29 cellular contexts compared by ENCODE assay signal in the genomic region with DNA sequence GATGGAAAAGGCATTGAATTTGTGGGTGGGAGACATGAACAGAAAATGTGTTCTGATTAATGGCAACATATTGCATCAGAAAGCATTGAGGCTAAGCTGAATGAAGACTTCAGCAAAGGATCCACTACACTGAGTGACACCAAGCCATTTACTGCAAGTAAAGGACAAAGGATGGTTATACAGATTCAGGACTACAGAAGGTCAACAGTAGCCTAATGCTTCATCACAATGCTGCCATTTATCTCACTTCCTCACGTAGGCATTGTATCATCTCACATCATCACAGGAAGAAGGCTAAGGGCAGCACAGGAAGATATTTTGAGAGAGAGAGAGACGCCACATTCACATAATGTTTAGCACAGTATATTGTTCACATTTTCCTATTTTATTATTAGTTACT.
"Had no signal": no experiment of that assay in that cellular context is flagged by ENCODE, and none has a peak within 500 bp of the region (broad histone marks: within the 10 kb centered on the region; RNA-seq: fewer than 3 reads in every experiment).

No MANE protein-coding gene starts in this region.

- H3K4me3 ChIP-seq: neural progenitor cell, ovary, psoas muscle, right lobe of liver, sigmoid colon, stomach, thoracic aorta, thyroid gland, tibial nerve, upper lobe of left lung, uterus had no signal

- H3K36me3 ChIP-seq: neural progenitor cell, ovary, right lobe of liver, sigmoid colon, stomach, thoracic aorta, thyroid gland, tibial nerve, upper lobe of left lung, uterus had no signal

- H3K4me1 ChIP-seq: neural progenitor cell, parathyroid adenoma, psoas muscle, right lobe of liver, sigmoid colon, stomach, thyroid gland, upper lobe of left lung, uterus had no signal

- H3K4me2 ChIP-seq: neural progenitor cell had no signal

- H3K27me3 Mint-ChIP-seq: naive thymus-derived CD8-positive, alpha-beta T cell; natural killer cell treated with Interleukin-12 subunit alpha and Interleukin-12 subunit beta and Interleukin-15 and Interleukin-18, amount 100 ng/mL, for 72 hours; progenitor cell of endocrine pancreas; stimulated activated naive B cell treated with anti-CD40 and anti-IgM and Interleukin-4, amounts not matched to agents 10 μg/mL and 1 μg/mL and 100 μg/mL, for 72 hours; stimulated activated naive CD8-positive, alpha-beta T cell treated with anti-CD3 and anti-CD28 coated beads, Interleukin-15, Interleukin-2, amounts not matched to agents 100 ng/mL and 50 ng/mL, for 24 hours had no signal

- H3K4me1 Mint-ChIP-seq: naive thymus-derived CD8-positive, alpha-beta T cell; nephron progenitor cell; neural progenitor cell; stimulated activated effector memory CD8-positive, alpha-beta T cell treated with anti-CD3 and anti-CD28 coated beads, Interleukin-12 subunit alpha, Interleukin-12 subunit beta, amount 100 ng/mL, for 72 hours; stimulated activated naive B cell treated with anti-CD40 and anti-IgM and Interleukin-4, amounts not matched to agents 10 μg/mL and 1 μg/mL and 100 μg/mL, for 72 hours had no signal

- H3K4me3 Mint-ChIP-seq: naive thymus-derived CD8-positive, alpha-beta T cell; natural killer cell treated with Interleukin-12 subunit alpha and Interleukin-12 subunit beta and Interleukin-15 and Interleukin-18, amount 100 ng/mL, for 72 hours; nephron progenitor cell; neural progenitor cell; stimulated activated effector memory CD8-positive, alpha-beta T cell treated with anti-CD3 and anti-CD28 coated beads, Interleukin-12 subunit alpha, Interleukin-12 subunit beta, amount 100 ng/mL, for 72 hours; stimulated activated naive B cell treated with anti-CD40 and anti-IgM and Interleukin-4, amounts not matched to agents 10 μg/mL and 1 μg/mL and 100 μg/mL, for 72 hours; stimulated activated naive CD8-positive, alpha-beta T cell treated with anti-CD3 and anti-CD28 coated beads, Interleukin-15, Interleukin-2, amounts not matched to agents 100 ng/mL and 50 ng/mL, for 24 hours had no signal

- DNase-seq: naive thymus-derived CD8-positive, alpha-beta T cell; nephron progenitor cell; occipital lobe; ovary; posterior cingulate gyrus; psoas muscle; right cardiac atrium; right lobe of liver; sigmoid colon; small intestine; stimulated activated CD4-positive, alpha-beta T cell treated with anti-CD3 and anti-CD28 coated beads, Interleukin-15, amount 100 ng/mL, for 24 hours; stimulated activated CD4-positive, alpha-beta T cell treated with anti-CD3 and anti-CD28 coated beads, Interleukin-2, amount 100 ng/mL, for 24 hours; stimulated activated CD4-positive, alpha-beta T cell treated with anti-CD3 and anti-CD28 coated beads, Interleukin-2, amount 100 ng/mL, for 48 hours; stimulated activated CD4-positive, alpha-beta T cell treated with anti-CD3 and anti-CD28 coated beads, Interleukin-4, amount 100 ng/mL, for 24 hours; stimulated activated naive B cell treated with anti-CD40 and anti-IgM and Interleukin-4, amounts not matched to agents 10 μg/mL and 1 μg/mL and 100 μg/mL, for 72 hours; stimulated activated naive CD4-positive, alpha-beta T cell treated with Interleukin-2 at 50 U/mL for 16 hours; stomach; thyroid gland; trophoblast cell; upper lobe of left lung; uterus had no signal

- H3K27ac ChIP-seq: neural progenitor cell, ovary, parathyroid adenoma, psoas muscle, right lobe of liver, sigmoid colon, stomach, thoracic aorta, thyroid gland, upper lobe of left lung had no signal

- H3K9ac ChIP-seq: neural progenitor cell, parathyroid adenoma had no signal

- FAIRE-seq: small intestine had no signal

- H3K27me3 ChIP-seq: neural progenitor cell, ovary, sigmoid colon, stomach, thyroid gland, tibial nerve, upper lobe of left lung, uterus had no signal

- H3K36me3 Mint-ChIP-seq: naive thymus-derived CD8-positive, alpha-beta T cell; natural killer cell treated with Interleukin-12 subunit alpha and Interleukin-12 subunit beta and Interleukin-15 and Interleukin-18, amount 100 ng/mL, for 72 hours; neural progenitor cell; stimulated activated effector memory CD8-positive, alpha-beta T cell treated with anti-CD3 and anti-CD28 coated beads, Interleukin-12 subunit alpha, Interleukin-12 subunit beta, amount 100 ng/mL, for 72 hours; stimulated activated naive B cell treated with anti-CD40 and anti-IgM and Interleukin-4, amounts not matched to agents 10 μg/mL and 1 μg/mL and 100 μg/mL, for 72 hours had no signal

- H3K79me2 ChIP-seq: parathyroid adenoma had no signal

- ATAC-seq: naive thymus-derived CD8-positive, alpha-beta T cell; natural killer cell treated with Interleukin-12 subunit alpha and Interleukin-12 subunit beta and Interleukin-15 and Interleukin-18, amount 100 ng/mL, for 72 hours; psoas muscle; right cardiac atrium; right lobe of liver; stimulated activated effector memory CD8-positive, alpha-beta T cell treated with anti-CD3 and anti-CD28 coated beads, Interleukin-12 subunit alpha, Interleukin-12 subunit beta, amount 100 ng/mL, for 72 hours; stimulated activated naive B cell treated with anti-CD40 and anti-IgM and Interleukin-4, amounts not matched to agents 10 μg/mL and 1 μg/mL and 100 μg/mL, for 72 hours had no signal

- H3K27ac Mint-ChIP-seq: naive thymus-derived CD8-positive, alpha-beta T cell; natural killer cell treated with Interleukin-12 subunit alpha and Interleukin-12 subunit beta and Interleukin-15 and Interleukin-18, amount 100 ng/mL, for 72 hours; nephron progenitor cell; neural progenitor cell; progenitor cell of endocrine pancreas; stimulated activated effector memory CD8-positive, alpha-beta T cell treated with anti-CD3 and anti-CD28 coated beads, Interleukin-12 subunit alpha, Interleukin-12 subunit beta, amount 100 ng/mL, for 72 hours; stimulated activated naive B cell treated with anti-CD40 and anti-IgM and Interleukin-4, amounts not matched to agents 10 μg/mL and 1 μg/mL and 100 μg/mL, for 72 hours; stimulated activated naive CD8-positive, alpha-beta T cell treated with anti-CD3 and anti-CD28 coated beads, Interleukin-15, Interleukin-2, amounts not matched to agents 100 ng/mL and 50 ng/mL, for 24 hours had no signal

- H3K9me3 ChIP-seq: ovary, psoas muscle, right lobe of liver, sigmoid colon, stomach, thoracic aorta, thyroid gland, tibial nerve, upper lobe of left lung, uterus had no signal

- H2AFZ ChIP-seq: neural progenitor cell, parathyroid adenoma had no signal
